ENCODE assay signal across 2 cellular contexts in the genomic region with DNA sequence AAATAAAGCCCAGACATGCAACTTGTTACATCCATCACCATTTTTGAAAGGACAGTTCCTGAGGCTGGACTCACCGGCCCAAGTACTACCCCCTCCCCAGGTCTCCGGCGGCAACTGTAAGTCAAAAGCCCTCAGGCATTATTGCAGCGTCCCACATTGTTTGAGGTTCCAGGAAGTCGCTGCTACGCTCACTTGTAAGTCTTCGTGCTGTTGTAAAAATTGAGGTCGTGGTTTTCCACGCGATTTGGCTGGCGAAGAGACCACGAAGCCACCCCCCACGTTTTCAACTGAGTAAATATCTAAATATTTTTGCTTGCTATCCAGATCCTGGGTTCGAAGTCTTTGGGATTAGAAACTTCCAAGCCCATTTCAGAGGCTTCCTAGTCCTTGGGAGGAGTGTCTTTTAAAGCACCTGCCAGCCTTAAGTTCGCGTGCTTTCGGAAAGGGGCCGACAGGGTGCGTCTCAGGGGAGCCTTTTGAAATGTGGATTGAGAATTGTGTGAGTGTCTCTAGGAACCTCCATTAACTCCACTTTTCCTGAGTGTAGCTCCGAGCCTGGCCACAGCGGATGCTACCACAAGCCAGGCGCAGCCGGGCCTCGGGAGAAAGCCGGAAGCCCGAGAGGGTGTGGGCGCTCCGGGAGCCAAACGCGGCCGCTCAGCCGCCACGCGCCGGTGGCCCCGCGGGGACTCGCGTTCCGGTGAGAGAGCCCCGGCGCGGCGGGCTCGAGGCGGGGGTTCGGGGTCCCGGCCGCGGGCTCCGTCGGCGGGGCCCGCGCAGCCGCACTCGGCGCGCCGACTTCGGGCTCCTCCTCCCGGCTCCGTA.
TF ChIP-seq lines count a peak whose summit lies in the region.

A gene with protein sequence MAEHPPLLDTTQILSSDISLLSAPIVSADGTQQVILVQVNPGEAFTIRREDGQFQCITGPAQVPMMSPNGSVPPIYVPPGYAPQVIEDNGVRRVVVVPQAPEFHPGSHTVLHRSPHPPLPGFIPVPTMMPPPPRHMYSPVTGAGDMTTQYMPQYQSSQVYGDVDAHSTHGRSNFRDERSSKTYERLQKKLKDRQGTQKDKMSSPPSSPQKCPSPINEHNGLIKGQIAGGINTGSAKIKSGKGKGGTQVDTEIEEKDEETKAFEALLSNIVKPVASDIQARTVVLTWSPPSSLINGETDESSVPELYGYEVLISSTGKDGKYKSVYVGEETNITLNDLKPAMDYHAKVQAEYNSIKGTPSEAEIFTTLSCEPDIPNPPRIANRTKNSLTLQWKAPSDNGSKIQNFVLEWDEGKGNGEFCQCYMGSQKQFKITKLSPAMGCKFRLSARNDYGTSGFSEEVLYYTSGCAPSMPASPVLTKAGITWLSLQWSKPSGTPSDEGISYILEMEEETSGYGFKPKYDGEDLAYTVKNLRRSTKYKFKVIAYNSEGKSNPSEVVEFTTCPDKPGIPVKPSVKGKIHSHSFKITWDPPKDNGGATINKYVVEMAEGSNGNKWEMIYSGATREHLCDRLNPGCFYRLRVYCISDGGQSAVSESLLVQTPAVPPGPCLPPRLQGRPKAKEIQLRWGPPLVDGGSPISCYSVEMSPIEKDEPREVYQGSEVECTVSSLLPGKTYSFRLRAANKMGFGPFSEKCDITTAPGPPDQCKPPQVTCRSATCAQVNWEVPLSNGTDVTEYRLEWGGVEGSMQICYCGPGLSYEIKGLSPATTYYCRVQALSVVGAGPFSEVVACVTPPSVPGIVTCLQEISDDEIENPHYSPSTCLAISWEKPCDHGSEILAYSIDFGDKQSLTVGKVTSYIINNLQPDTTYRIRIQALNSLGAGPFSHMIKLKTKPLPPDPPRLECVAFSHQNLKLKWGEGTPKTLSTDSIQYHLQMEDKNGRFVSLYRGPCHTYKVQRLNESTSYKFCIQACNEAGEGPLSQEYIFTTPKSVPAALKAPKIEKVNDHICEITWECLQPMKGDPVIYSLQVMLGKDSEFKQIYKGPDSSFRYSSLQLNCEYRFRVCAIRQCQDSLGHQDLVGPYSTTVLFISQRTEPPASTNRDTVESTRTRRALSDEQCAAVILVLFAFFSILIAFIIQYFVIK (plus strand): TSS at position 812 of the 825 bp plus-strand sequence. CDS start 30,279 bp downstream, outside the sequence.

TF ChIP-seq in IMR-90, 13 proteins besides CTCF, POLR2A, EP300 and RAD21:
- no peak for TF ChIP-seq FOS (IDR thresholded peaks at IDR 0.05; ENCODE audit: low read depth, low read length)
- TF ChIP-seq SMC3 (IDR thresholded peaks at IDR 0.05; ENCODE audit: low read depth, low read length): no peak; the same call in 1 of the 2 replicates
- TF ChIP-seq CHD1 (IDR thresholded peaks at IDR 0.05; ENCODE audit: low read depth, low read length): no peak
- TF ChIP-seq BHLHE40 (IDR thresholded peaks at IDR 0.05; ENCODE audit: low read depth, low read length): no peak
- no peak for TF ChIP-seq NFE2L2 (IDR thresholded peaks at IDR 0.05; ENCODE audit: low read depth, low read length)
- no peak for TF ChIP-seq RCOR1 (IDR thresholded peaks at IDR 0.05; ENCODE audit: insufficient replicate concordance, low read length)
- TF ChIP-seq ELK1 (IDR thresholded peaks at IDR 0.05; ENCODE audit: borderline replicate concordance, low read depth, low read length): no peak
- no peak; the same call in 1 of the 2 replicates for TF ChIP-seq MAZ (IDR thresholded peaks at IDR 0.05; ENCODE audit: borderline replicate concordance, low read depth, low read length)
- TF ChIP-seq USF2 (IDR thresholded peaks at IDR 0.05; ENCODE audit: low read depth, low read length): no peak
- TF ChIP-seq MXI1 (IDR thresholded peaks at IDR 0.05; ENCODE audit: borderline replicate concordance, low read depth, low read length): no peak
- no peak for TF ChIP-seq CEBPB (IDR thresholded peaks at IDR 0.05; ENCODE audit: low read depth, low read length)
- no peak for TF ChIP-seq MAFK (IDR thresholded peaks at IDR 0.05; ENCODE audit: low read depth, low read length)
- no peak for TF ChIP-seq RFX5 (IDR thresholded peaks at IDR 0.05; ENCODE audit: low read depth, low read length)

TF ChIP-seq in GM12878, 131 proteins besides CTCF, POLR2A, EP300 and RAD21 (continues in another document):
- TF ChIP-seq, protein P1, sequence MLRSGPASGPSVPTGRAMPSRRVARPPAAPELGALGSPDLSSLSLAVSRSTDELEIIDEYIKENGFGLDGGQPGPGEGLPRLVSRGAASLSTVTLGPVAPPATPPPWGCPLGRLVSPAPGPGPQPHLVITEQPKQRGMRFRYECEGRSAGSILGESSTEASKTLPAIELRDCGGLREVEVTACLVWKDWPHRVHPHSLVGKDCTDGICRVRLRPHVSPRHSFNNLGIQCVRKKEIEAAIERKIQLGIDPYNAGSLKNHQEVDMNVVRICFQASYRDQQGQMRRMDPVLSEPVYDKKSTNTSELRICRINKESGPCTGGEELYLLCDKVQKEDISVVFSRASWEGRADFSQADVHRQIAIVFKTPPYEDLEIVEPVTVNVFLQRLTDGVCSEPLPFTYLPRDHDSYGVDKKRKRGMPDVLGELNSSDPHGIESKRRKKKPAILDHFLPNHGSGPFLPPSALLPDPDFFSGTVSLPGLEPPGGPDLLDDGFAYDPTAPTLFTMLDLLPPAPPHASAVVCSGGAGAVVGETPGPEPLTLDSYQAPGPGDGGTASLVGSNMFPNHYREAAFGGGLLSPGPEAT (IDR thresholded peaks at IDR 0.05; ENCODE audit: low read depth): peak; percentile 30; the same call in 1 of the 2 replicates
- TF ChIP-seq, protein P2, sequence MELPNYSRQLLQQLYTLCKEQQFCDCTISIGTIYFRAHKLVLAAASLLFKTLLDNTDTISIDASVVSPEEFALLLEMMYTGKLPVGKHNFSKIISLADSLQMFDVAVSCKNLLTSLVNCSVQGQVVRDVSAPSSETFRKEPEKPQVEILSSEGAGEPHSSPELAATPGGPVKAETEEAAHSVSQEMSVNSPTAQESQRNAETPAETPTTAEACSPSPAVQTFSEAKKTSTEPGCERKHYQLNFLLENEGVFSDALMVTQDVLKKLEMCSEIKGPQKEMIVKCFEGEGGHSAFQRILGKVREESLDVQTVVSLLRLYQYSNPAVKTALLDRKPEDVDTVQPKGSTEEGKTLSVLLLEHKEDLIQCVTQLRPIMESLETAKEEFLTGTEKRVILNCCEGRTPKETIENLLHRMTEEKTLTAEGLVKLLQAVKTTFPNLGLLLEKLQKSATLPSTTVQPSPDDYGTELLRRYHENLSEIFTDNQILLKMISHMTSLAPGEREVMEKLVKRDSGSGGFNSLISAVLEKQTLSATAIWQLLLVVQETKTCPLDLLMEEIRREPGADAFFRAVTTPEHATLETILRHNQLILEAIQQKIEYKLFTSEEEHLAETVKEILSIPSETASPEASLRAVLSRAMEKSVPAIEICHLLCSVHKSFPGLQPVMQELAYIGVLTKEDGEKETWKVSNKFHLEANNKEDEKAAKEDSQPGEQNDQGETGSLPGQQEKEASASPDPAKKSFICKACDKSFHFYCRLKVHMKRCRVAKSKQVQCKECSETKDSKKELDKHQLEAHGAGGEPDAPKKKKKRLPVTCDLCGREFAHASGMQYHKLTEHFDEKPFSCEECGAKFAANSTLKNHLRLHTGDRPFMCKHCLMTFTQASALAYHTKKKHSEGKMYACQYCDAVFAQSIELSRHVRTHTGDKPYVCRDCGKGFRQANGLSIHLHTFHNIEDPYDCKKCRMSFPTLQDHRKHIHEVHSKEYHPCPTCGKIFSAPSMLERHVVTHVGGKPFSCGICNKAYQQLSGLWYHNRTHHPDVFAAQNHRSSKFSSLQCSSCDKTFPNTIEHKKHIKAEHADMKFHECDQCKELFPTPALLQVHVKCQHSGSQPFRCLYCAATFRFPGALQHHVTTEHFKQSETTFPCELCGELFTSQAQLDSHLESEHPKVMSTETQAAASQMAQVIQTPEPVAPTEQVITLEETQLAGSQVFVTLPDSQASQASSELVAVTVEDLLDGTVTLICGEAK (IDR thresholded peaks at IDR 0.05; ENCODE audit: borderline replicate concordance): 0 out of 2 replicates have a peak, but pooled peaks have one; percentile 29
- TF ChIP-seq NFXL1 (IDR thresholded peaks at IDR 0.05; ENCODE audit: borderline replicate concordance) (no peak), PKNOX1 (IDR thresholded peaks at IDR 0.05) (no peak), NBN (IDR thresholded peaks at IDR 0.05) (0 out of 2 replicates have a peak, but pooled peaks have one; percentile 3), IKZF2 (IDR thresholded peaks at IDR 0.05) (peak; percentile 47 to 57), PML (IDR thresholded peaks at IDR 0.05; ENCODE audit: low read length) (0 out of 2 replicates have a peak, but pooled peaks have one; percentile 18), IRF3 (IDR thresholded peaks at IDR 0.05) (0 out of 2 replicates have a peak, but pooled peaks have one; percentile 33), RUNX3 (IDR thresholded peaks at IDR 0.05; ENCODE audit: low read length) (peak; percentile 35; the same call in 1 of the 2 replicates), SPI1 (IDR thresholded peaks at IDR 0.05; ENCODE audit: borderline replicate concordance, insufficient read depth, low read depth, low read length) (no peak), NR2F1 (conservative IDR thresholded peaks at IDR 0.05) (peak; percentile 18; the same call in 1 of the 2 replicates), LARP7 (IDR thresholded peaks at IDR 0.05) (peak; percentile 68), ZNF687 (IDR thresholded peaks at IDR 0.05) (peak; percentile 72), POU2F2 (IDR thresholded peaks at IDR 0.05; ENCODE audit: borderline replicate concordance, low read depth, low read length) (no peak), ZNF207 (IDR thresholded peaks at IDR 0.05; ENCODE audit: borderline replicate concordance) (peak; percentile 49; the same call in 1 of the 2 replicates), CHD4 (IDR thresholded peaks at IDR 0.05) (no peak), WRNIP1 (IDR thresholded peaks at IDR 0.05; ENCODE audit: borderline replicate concordance, low read depth, low read length) (no peak)
- TF ChIP-seq, protein P3, sequence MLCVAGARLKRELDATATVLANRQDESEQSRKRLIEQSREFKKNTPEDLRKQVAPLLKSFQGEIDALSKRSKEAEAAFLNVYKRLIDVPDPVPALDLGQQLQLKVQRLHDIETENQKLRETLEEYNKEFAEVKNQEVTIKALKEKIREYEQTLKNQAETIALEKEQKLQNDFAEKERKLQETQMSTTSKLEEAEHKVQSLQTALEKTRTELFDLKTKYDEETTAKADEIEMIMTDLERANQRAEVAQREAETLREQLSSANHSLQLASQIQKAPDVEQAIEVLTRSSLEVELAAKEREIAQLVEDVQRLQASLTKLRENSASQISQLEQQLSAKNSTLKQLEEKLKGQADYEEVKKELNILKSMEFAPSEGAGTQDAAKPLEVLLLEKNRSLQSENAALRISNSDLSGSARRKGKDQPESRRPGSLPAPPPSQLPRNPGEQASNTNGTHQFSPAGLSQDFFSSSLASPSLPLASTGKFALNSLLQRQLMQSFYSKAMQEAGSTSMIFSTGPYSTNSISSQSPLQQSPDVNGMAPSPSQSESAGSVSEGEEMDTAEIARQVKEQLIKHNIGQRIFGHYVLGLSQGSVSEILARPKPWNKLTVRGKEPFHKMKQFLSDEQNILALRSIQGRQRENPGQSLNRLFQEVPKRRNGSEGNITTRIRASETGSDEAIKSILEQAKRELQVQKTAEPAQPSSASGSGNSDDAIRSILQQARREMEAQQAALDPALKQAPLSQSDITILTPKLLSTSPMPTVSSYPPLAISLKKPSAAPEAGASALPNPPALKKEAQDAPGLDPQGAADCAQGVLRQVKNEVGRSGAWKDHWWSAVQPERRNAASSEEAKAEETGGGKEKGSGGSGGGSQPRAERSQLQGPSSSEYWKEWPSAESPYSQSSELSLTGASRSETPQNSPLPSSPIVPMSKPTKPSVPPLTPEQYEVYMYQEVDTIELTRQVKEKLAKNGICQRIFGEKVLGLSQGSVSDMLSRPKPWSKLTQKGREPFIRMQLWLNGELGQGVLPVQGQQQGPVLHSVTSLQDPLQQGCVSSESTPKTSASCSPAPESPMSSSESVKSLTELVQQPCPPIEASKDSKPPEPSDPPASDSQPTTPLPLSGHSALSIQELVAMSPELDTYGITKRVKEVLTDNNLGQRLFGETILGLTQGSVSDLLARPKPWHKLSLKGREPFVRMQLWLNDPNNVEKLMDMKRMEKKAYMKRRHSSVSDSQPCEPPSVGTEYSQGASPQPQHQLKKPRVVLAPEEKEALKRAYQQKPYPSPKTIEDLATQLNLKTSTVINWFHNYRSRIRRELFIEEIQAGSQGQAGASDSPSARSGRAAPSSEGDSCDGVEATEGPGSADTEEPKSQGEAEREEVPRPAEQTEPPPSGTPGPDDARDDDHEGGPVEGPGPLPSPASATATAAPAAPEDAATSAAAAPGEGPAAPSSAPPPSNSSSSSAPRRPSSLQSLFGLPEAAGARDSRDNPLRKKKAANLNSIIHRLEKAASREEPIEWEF (IDR thresholded peaks at IDR 0.05; ENCODE audit: insufficient replicate concordance, low read depth, low read length): no peak
